15 cellular contexts compared by ENCODE assay signal in the genomic region with DNA sequence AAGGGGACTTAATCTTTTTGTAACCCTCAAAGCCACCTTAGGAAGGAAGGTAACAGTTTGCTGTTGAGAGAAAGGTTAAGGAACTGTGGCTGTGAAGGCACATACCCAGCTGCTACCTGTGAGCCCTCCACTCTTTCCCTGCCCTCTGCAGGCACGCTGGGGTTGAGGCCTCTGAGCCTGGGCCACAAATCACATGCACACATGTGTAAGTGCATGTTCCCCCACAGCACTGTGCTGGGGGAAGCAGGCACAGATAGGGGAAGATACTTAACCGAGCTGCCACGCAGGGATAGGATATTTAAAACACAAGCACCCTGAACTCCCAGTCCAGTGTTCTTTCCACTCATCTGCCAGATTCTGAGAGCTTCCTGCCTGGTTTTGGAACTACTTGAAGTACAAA. TPM values are rescaled to one million over a fixed set of nuclear protein-coding genes. Genes with fewer than 3 reads are reported as not detected.
DNase-seq lines count a peak whose midpoint lies in the region; ATAC-seq and TF ChIP-seq lines count a peak whose summit lies in the region.
"Had no signal": no experiment of that assay in that cellular context is flagged by ENCODE, and none has a peak within 500 bp of the region (broad histone marks: within the 10 kb centered on the region; RNA-seq: fewer than 3 reads in every experiment).

No MANE protein-coding gene starts in this region.

- H3K27ac ChIP-seq in breast epithelium = no peak overlapping the region
- peak overlapping the region; percentile 11; the same call in 1 of the 2 replicates for H3K27ac ChIP-seq in RWPE1
- H3K27ac ChIP-seq in right cardiac atrium (ENCODE audit: low read length) = peak overlapping the region; percentile 13

- H3K9me3 Mint-ChIP-seq in MCF 10A (ENCODE audit: unreplicated experiment) = no peaks in the 10 kb centered on the region
- H3K9me3 Mint-ChIP-seq in stimulated activated effector memory CD8-positive, alpha-beta T cell treated with anti-CD3 and anti-CD28 coated beads, Interleukin-12 subunit alpha, Interleukin-12 subunit beta, amount 100 ng/mL, for 72 hours = no peaks in the 10 kb centered on the region
- H3K9me3 Mint-ChIP-seq in activated CD4-positive, alpha-beta memory T cell treated with anti-CD3 and anti-CD28 coated beads, Interleukin-2, amount 10 ng/mL, durations not matched to agents 7 days and 5 days = no peaks in the 10 kb centered on the region
- H3K9me3 Mint-ChIP-seq: IgD-negative memory B cell had no signal

- H3K27ac Mint-ChIP-seq in MCF 10A (ENCODE audit: low read depth, unreplicated experiment) = peak overlapping the region; percentile 32
- peak overlapping the region; percentile 58 for H3K27ac Mint-ChIP-seq in stimulated activated effector memory CD8-positive, alpha-beta T cell treated with anti-CD3 and anti-CD28 coated beads, Interleukin-12 subunit alpha, Interleukin-12 subunit beta, amount 100 ng/mL, for 72 hours
- H3K27ac Mint-ChIP-seq in activated CD4-positive, alpha-beta memory T cell treated with anti-CD3 and anti-CD28 coated beads, Interleukin-2, amount 10 ng/mL, durations not matched to agents 7 days and 5 days = no peak overlapping the region

- 48% methylated on average over 3 of the region's 3 CpGs for WGBS in right cardiac atrium

- CTCF ChIA-PET in MCF 10A (lab: Yijun Ruan, JAX) = interaction anchor here (1.0 to 1.5 kb wide), 2 partner anchors 61 to 123 kb away, joined by 3 to 5 read pairs; no protein-coding TSS in a partner anchor
- CTCF ChIA-PET in RWPE1 (lab: Yijun Ruan, JAX) = interaction anchor here (0.6 kb wide), 1 partner anchor 192 kb away, joined by 3 read pairs; no protein-coding TSS in a partner anchor
- CTCF ChIA-PET in activated CD4-positive, alpha-beta memory T cell treated with anti-CD3 and anti-CD28 coated beads, Interleukin-2, amount 10 ng/mL, durations not matched to agents 7 days and 5 days (lab: Charles Lee) = no interaction called here

- peaks cover 35% of the 10 kb centered on the region for H3K36me3 Mint-ChIP-seq in MCF 10A (ENCODE audit: insufficient read depth, unreplicated experiment)
- peaks cover 33% of the 10 kb centered on the region for H3K36me3 Mint-ChIP-seq in stimulated activated effector memory CD8-positive, alpha-beta T cell treated with anti-CD3 and anti-CD28 coated beads, Interleukin-12 subunit alpha, Interleukin-12 subunit beta, amount 100 ng/mL, for 72 hours
- peaks cover 8% of the 10 kb centered on the region for H3K36me3 Mint-ChIP-seq in activated CD4-positive, alpha-beta memory T cell treated with anti-CD3 and anti-CD28 coated beads, Interleukin-2, amount 10 ng/mL, durations not matched to agents 7 days and 5 days (ENCODE audit: low read depth)
- H3K36me3 Mint-ChIP-seq: IgD-negative memory B cell had no signal

- no peak overlapping the region for H3K4me3 ChIP-seq in breast epithelium
- no peak overlapping the region for H3K4me3 ChIP-seq in right cardiac atrium (ENCODE audit: low read length)
- H3K4me3 ChIP-seq: heart left ventricle had no signal

- BruUV-seq in MCF 10A (replicated peaks; lab: Mats Ljungman, UMichigan) = no TSS peak

- peaks cover 6 to 25% of the 10 kb centered on the region in 2 donors for H3K4me1 ChIP-seq in breast epithelium
- H3K4me1 ChIP-seq in right cardiac atrium (ENCODE audit: control insufficient read depth, insufficient read depth, low read length) = peaks cover 38% of the 10 kb centered on the region

- intact Hi-C loops in MCF 10A (cut with micrococcal nuclease) (no loop called here), breast epithelium (cut with DNase I; ENCODE audit: low total_unique reads) (no loop called here), right cardiac atrium (cut with DNase I) (no loop called here)

- H3K4me3 Mint-ChIP-seq in MCF 10A (ENCODE audit: unreplicated experiment) = no peak overlapping the region
- H3K4me3 Mint-ChIP-seq in stimulated activated effector memory CD8-positive, alpha-beta T cell treated with anti-CD3 and anti-CD28 coated beads, Interleukin-12 subunit alpha, Interleukin-12 subunit beta, amount 100 ng/mL, for 72 hours = no peak overlapping the region
- H3K4me3 Mint-ChIP-seq in activated CD4-positive, alpha-beta memory T cell treated with anti-CD3 and anti-CD28 coated beads, Interleukin-2, amount 10 ng/mL, durations not matched to agents 7 days and 5 days = no peak overlapping the region

- ATAC-seq in right cardiac atrium = no peak
- ATAC-seq in stimulated activated effector memory CD8-positive, alpha-beta T cell treated with anti-CD3 and anti-CD28 coated beads, Interleukin-12 subunit alpha, Interleukin-12 subunit beta, amount 100 ng/mL, for 72 hours = no peak

- H3K27me3 Mint-ChIP-seq in MCF 10A (ENCODE audit: insufficient read depth, unreplicated experiment) = no peaks in the 10 kb centered on the region
- no peaks in the 10 kb centered on the region for H3K27me3 Mint-ChIP-seq in activated CD4-positive, alpha-beta memory T cell treated with anti-CD3 and anti-CD28 coated beads, Interleukin-2, amount 10 ng/mL, durations not matched to agents 7 days and 5 days
- H3K27me3 Mint-ChIP-seq: IgD-negative memory B cell had no signal

- no peaks in the 10 kb centered on the region for H3K36me3 ChIP-seq in breast epithelium

- no peak for TF ChIP-seq CTCF in MCF 10A (IDR thresholded peaks at IDR 0.05; ENCODE audit: unreplicated experiment)
- no peak for TF ChIP-seq CTCF in breast epithelium (IDR thresholded peaks at IDR 0.05)
- no peak for TF ChIP-seq CTCF in RWPE1 (conservative IDR thresholded peaks at IDR 0.05; ENCODE audit: low read depth)

- no peak for TF ChIP-seq POLR2A in breast epithelium (IDR thresholded peaks at IDR 0.05)

- H3K9me3 ChIP-seq in breast epithelium (no peaks in the 10 kb centered on the region), right cardiac atrium (ENCODE audit: control insufficient read depth, low read length) (no peaks in the 10 kb centered on the region)
- H3K9me3 ChIP-seq: heart left ventricle had no signal

- H3K4me1 Mint-ChIP-seq in MCF 10A (ENCODE audit: insufficient read depth, unreplicated experiment) = peaks cover 48% of the 10 kb centered on the region
- H3K4me1 Mint-ChIP-seq in stimulated activated effector memory CD8-positive, alpha-beta T cell treated with anti-CD3 and anti-CD28 coated beads, Interleukin-12 subunit alpha, Interleukin-12 subunit beta, amount 100 ng/mL, for 72 hours = peaks cover 57% of the 10 kb centered on the region
- H3K4me1 Mint-ChIP-seq in activated CD4-positive, alpha-beta memory T cell treated with anti-CD3 and anti-CD28 coated beads, Interleukin-2, amount 10 ng/mL, durations not matched to agents 7 days and 5 days = peaks cover 34% of the 10 kb centered on the region

- POLR2A ChIA-PET in MCF 10A (lab: Yijun Ruan, JAX) (interaction anchor here (1.1 to 1.4 kb wide), 2 partner anchors 15 to 57 kb away, joined by 3 read pairs; no protein-coding TSS in a partner anchor), RWPE1 (lab: Yijun Ruan, JAX; ENCODE audit: low non-redundant PET) (no interaction called here)
- POLR2A ChIA-PET in activated CD4-positive, alpha-beta memory T cell treated with anti-CD3 and anti-CD28 coated beads, Interleukin-2, amount 10 ng/mL, durations not matched to agents 7 days and 5 days (lab: Charles Lee) = interaction anchor here (1.0 kb wide), 1 partner anchor 12 kb away, joined by 3 read pairs; no protein-coding TSS in a partner anchor

- no peak for DNase-seq in MCF 10A (ENCODE audit: unreplicated experiment)
- no peak for DNase-seq in breast epithelium (ENCODE audit: low spot score in 2 of 2)
- DNase-seq in RWPE1 (ENCODE audit: low spot score) = no peak
- no peak for DNase-seq in right cardiac atrium
- DNase-seq in stimulated activated effector memory CD8-positive, alpha-beta T cell treated with anti-CD3 and anti-CD28 coated beads, Interleukin-12 subunit alpha, Interleukin-12 subunit beta, amount 100 ng/mL, for 72 hours (ENCODE audit: low spot score in 2 of 2) = no peak
- no peak for DNase-seq in NCI-H1105 (lab: John Stamatoyannopoulos, UW)
- no peak for DNase-seq in activated CD4-positive, alpha-beta memory T cell treated with anti-CD3 and anti-CD28 coated beads, Interleukin-2, amount 10 ng/mL, durations not matched to agents 7 days and 5 days
- DNase-seq in activated CD8-positive, alpha-beta memory T cell treated with anti-CD3 and anti-CD28 coated beads for 24 hours = no peak
- DNase-seq: caudate nucleus; effector CD4-positive, alpha-beta T cell; heart left ventricle; NCI-H1930; NCI-H524; T1000 had no signal

- no peaks in the 10 kb centered on the region for H3K27me3 ChIP-seq in breast epithelium
- no peaks in the 10 kb centered on the region for H3K27me3 ChIP-seq in right cardiac atrium (ENCODE audit: control insufficient read depth, insufficient read depth)
- H3K27me3 ChIP-seq: heart left ventricle had no signal

RNA-seq across cellular contexts. Expression of gene LARP1, which starts 18.1 kb away (rescaled TPM):
- total RNA-seq in MCF 10A (2022) (321 and 340 TPM in 2 replicates), breast epithelium (100 to 1,000 TPM in 1 of 3 donors, 10 to 100 TPM in 2; 64.0 to 123 (median 73.7) TPM), right cardiac atrium (100 to 1,000 TPM; 119 to 130 (median 124) TPM)
- polyA plus RNA-seq in right cardiac atrium = 43.9 TPM
- total RNA-seq in activated CD4-positive, alpha-beta memory T cell treated with anti-CD3 and anti-CD28 coated beads, Interleukin-2, amount 10 ng/mL, durations not matched to agents 7 days and 5 days = 100 to 1,000 TPM; 174 to 177 TPM

Comparison
In these comparisons a context has a peak if more than half of its experiments do, and no peak if none do; other contexts are left out.
1. H3K27ac ChIP-seq: peak in RWPE1 (single experiment) and right cardiac atrium (single experiment); none in breast epithelium (0 of 2).